In genomic region chr2:54206596-54206995, GRCh38 we compare ENCODE assay signal across 8 cellular contexts. TPM values are rescaled to one million over a fixed set of nuclear protein-coding genes. Genes with fewer than 3 reads are reported as not detected.
DNase-seq lines count a peak whose midpoint lies in the region; ATAC-seq and TF ChIP-seq lines count a peak whose summit lies in the region.

No MANE protein-coding gene starts in this region.

- ATAC-seq in GM23338 (no peak), HG03442 (IDR thresholded peaks at IDR 0.05; ENCODE audit: unreplicated experiment) (no peak)

- no peak overlapping the region for H3K27ac ChIP-seq in GM23338 (ENCODE audit: low read depth)

- no peaks in the 10 kb centered on the region for H3K9me2 ChIP-seq in GM23338 (ENCODE audit: insufficient read depth)

- no peaks in the 10 kb centered on the region for H3K27me3 Mint-ChIP-seq in GM23338 (ENCODE audit: insufficient read depth, low read depth, poor library complexity)
- H3K27me3 Mint-ChIP-seq in neural crest cell (ENCODE audit: low read depth), result no peaks in the 10 kb centered on the region

- CTCF ChIA-PET in BJ (lab: Yijun Ruan, JAX), result interaction anchor here (1.2 to 1.7 kb wide), 3 partner anchors 9 to 83 kb away, joined by 3 to 6 read pairs (median 3); no protein-coding TSS in a partner anchor

- no peaks in the 10 kb centered on the region for H4K20me1 ChIP-seq in GM23338 (replicated peaks; ENCODE audit: insufficient read depth)

- H3K4me3 ChIP-seq in BJ (ENCODE audit: low read depth, low read length) (no peak overlapping the region), GM23338 (no peak overlapping the region)

- H3K4me3 Mint-ChIP-seq in GM23338 (no peak overlapping the region), neural crest cell (no peak overlapping the region)

- H3K36me3 Mint-ChIP-seq in GM23338 (ENCODE audit: low read depth) (no peaks in the 10 kb centered on the region), neural crest cell (ENCODE audit: low read depth) (no peaks in the 10 kb centered on the region)

- no peaks in the 10 kb centered on the region for H3K79me2 ChIP-seq in GM23338 (replicated peaks; ENCODE audit: insufficient read depth)

- no peak for DNase-seq in BJ (ENCODE audit: low read depth)
- peak; percentile 43 for DNase-seq in GM23338 (ENCODE audit: low spot score)
- peak; percentile 55 for DNase-seq in NCI-H460 (ENCODE audit: extremely low read depth, low read depth)
- peak; percentile 74 for DNase-seq in dermis blood vessel endothelial cell
- no peak for DNase-seq in neural crest cell (ENCODE audit: low read depth, low spot score)
- no peak for DNase-seq in NCI-H2029 treated with DMSO at 0.1 percent for 48 hours (lab: John Stamatoyannopoulos, UW)
- DNase-seq in NOMO-1 treated with dmso at 0.1 percent for 144 hours (lab: John Stamatoyannopoulos, UW; ENCODE audit: unreplicated experiment), result no peak

- H3K4me1 Mint-ChIP-seq in GM23338 (no peaks in the 10 kb centered on the region), neural crest cell (peaks cover 14% of the 10 kb centered on the region)

- H3K36me3 ChIP-seq in BJ (ENCODE audit: control insufficient read depth, insufficient read depth, low read length) (no peaks in the 10 kb centered on the region), GM23338 (ENCODE audit: insufficient read depth) (no peaks in the 10 kb centered on the region)

- H3K27ac Mint-ChIP-seq in GM23338 (no peak overlapping the region), neural crest cell (ENCODE audit: unreplicated experiment) (no peak overlapping the region)

- H3K27me3 ChIP-seq in BJ (ENCODE audit: control insufficient read depth, insufficient read depth, low read length) (no peaks in the 10 kb centered on the region), GM23338 (ENCODE audit: insufficient read depth) (no peaks in the 10 kb centered on the region)

- TF ChIP-seq CTCF in BJ (IDR thresholded peaks at IDR 0.05; ENCODE audit: insufficient read depth, low read depth, low read length) (peak; percentile 44), GM23338 (conservative IDR thresholded peaks at IDR 0.05; ENCODE audit: low read depth in 2 of 2) (peak; percentile 47 to 71; a peak in 3 of 4 replicates), neural crest cell (conservative IDR thresholded peaks at IDR 0.05) (peak; percentile 65)

- H3K4me1 ChIP-seq in GM23338 (ENCODE audit: insufficient read depth), result no peaks in the 10 kb centered on the region

- H2AFZ ChIP-seq in GM23338, result no peak overlapping the region

- no peak overlapping the region for H3K4me2 ChIP-seq in GM23338

- H3K9me3 Mint-ChIP-seq in GM23338 (0 out of 3 replicates have a peak, but pooled peaks cover 3% of the 10 kb centered on the region), neural crest cell (no peaks in the 10 kb centered on the region)

- POLR2A ChIA-PET in BJ (lab: Charles Lee), result no interaction called here

- no peaks in the 10 kb centered on the region for H3F3A ChIP-seq in GM23338 (replicated peaks; ENCODE audit: low read depth)

TF ChIP-seq in GM23338, 12 proteins besides CTCF, POLR2A, EP300 and RAD21:
- TF ChIP-seq JUNB (IDR thresholded peaks at IDR 0.05; ENCODE audit: unreplicated experiment) (no peak), EZH2 (IDR thresholded peaks at IDR 0.05; ENCODE audit: low read depth, unreplicated experiment) (no peak), REST (IDR thresholded peaks at IDR 0.05; ENCODE audit: unreplicated experiment) (no peak), POLR2AphosphoS5 (IDR thresholded peaks at IDR 0.05; ENCODE audit: low read depth) (no peak)

RNA-seq across cellular contexts. Expression of gene TSPYL6, which starts 49.4 kb away (rescaled TPM):
- polyA plus RNA-seq in BJ (2011; rRNA removed) (not detected in 2 replicates), GM23338 (2016; fragmentation: Nextera tagmentation; extraction: Ambion mirVana) (not detected in 2 replicates)
- not detected in 2 replicates for polyA minus RNA-seq in BJ (2011; rRNA and poly(A)+ RNA removed)
- total RNA-seq in GM23338 (2014; rRNA removed; shearing (Covaris generic)), result not detected in 2 replicates
- not detected in 2 replicates for total RNA-seq in NCI-H460 (2014; rRNA removed; shearing (Covaris generic))
- not detected in 2 replicates for polyA plus RNA-seq in NCI-H460 (2014; cell fraction: nucleus; rRNA removed)
- total RNA-seq in dermis blood vessel endothelial cell (not detected in 2 replicates), neural crest cell (not detected in 2 replicates)

Comparison
In these comparisons a context has a peak if more than half of its experiments do, and no peak if none do; other contexts are left out.
1. DNase-seq: peak in GM23338 (single experiment), NCI-H460 (single experiment) and dermis blood vessel endothelial cell (single experiment); none in BJ (single experiment), neural crest cell (single experiment), NCI-H2029 treated with DMSO at 0.1 percent for 48 hours (single experiment) and NOMO-1 treated with dmso at 0.1 percent for 144 hours (single experiment).
2. Peak in every context shown above with its lines, with median percentiles within 50 percentile points of each other: CTCF ChIP-seq.